In the genomic region with DNA sequence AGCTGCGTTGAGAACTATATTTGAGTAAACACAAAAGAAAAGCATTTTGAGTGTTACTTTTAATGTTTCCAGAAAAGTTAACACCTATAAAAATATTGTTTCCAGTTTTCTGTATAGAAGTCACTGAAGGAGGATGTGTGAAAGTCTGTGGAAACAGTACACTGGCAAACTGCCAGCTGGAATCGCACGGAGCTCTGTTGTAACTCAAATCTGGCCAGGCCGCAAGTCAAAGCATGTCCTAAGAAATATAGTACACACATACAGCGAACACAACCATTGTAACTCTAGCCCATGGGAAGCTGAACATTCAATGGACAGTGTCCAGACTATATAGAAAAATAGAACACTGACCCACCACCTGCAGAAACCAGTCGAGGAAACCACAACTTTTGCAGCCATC, we compare ENCODE assay signal across 1 cellular context.
TF ChIP-seq lines count a peak whose summit lies in the region.

No MANE protein-coding gene starts in this region.

TF ChIP-seq in IMR-90, 13 proteins besides CTCF, POLR2A, EP300 and RAD21:
- TF ChIP-seq CEBPB (IDR thresholded peaks at IDR 0.05; ENCODE audit: low read depth, low read length) (no peak), NFE2L2 (IDR thresholded peaks at IDR 0.05; ENCODE audit: low read depth, low read length) (no peak), FOS (IDR thresholded peaks at IDR 0.05; ENCODE audit: low read depth, low read length) (no peak), RFX5 (IDR thresholded peaks at IDR 0.05; ENCODE audit: low read depth, low read length) (no peak), MXI1 (IDR thresholded peaks at IDR 0.05; ENCODE audit: borderline replicate concordance, low read depth, low read length) (no peak), MAFK (IDR thresholded peaks at IDR 0.05; ENCODE audit: low read depth, low read length) (no peak)
TF ChIP-seq in IMR-90: peak in this region for 0.
